31 cellular contexts compared by ENCODE assay signal in the genomic region with DNA sequence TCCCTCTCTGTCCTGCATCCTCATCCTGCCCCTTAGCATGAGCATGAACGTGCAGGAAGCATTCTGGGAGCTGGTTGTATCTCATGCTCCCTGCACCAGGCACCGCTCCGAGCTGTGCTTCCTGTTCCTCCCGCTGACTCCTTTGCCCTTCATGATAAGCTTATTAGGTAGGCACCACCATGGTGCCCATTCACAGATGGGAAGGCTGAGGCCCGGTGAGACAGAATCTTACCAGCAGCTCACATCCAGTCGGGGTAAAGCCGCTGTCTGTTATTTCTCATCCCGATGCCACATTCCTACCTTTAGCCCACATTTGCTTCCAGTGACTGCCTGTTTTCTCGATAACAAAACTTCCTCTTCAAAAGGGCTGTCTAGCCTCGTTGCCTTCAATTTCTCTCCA. TPM values are rescaled to one million over a fixed set of nuclear protein-coding genes. Genes with fewer than 3 reads are reported as not detected.
"Had no signal": no experiment of that assay in that cellular context is flagged by ENCODE, and none has a peak within 500 bp of the region (broad histone marks: within the 10 kb centered on the region; RNA-seq: fewer than 3 reads in every experiment).

No MANE protein-coding gene starts in this region.

- ATAC-seq: activated CD4-positive, CD25-positive, alpha-beta regulatory T cell treated with anti-CD3 and anti-CD28 coated beads, Interleukin-2, amount 50 U/mL, for 24 hours; activated CD8-positive, alpha-beta memory T cell treated with anti-CD3 and anti-CD28 coated beads, Interleukin-2, amount 10 ng/mL, durations not matched to agents 7 days and 5 days; activated CD8-positive, alpha-beta T cell treated with anti-CD3 and anti-CD28 coated beads, Interleukin-2, amount 10 ng/mL, durations not matched to agents 7 days and 5 days; body of pancreas; gastrocnemius medialis; left ventricle myocardium superior; mucosa of descending colon; right cardiac atrium had no signal

- H3K4me1 Mint-ChIP-seq: activated naive CD8-positive, alpha-beta T cell treated with anti-CD3 and anti-CD28 coated beads for 36 hours; nephron had no signal

- H3K27ac Mint-ChIP-seq: activated CD4-positive, alpha-beta T cell treated with anti-CD3 and anti-CD28 coated beads, Interleukin-2, amount 10 ng/mL, durations not matched to agents 7 days and 5 days; activated CD8-positive, alpha-beta memory T cell treated with anti-CD3 and anti-CD28 coated beads, Interleukin-2, amount 10 ng/mL, durations not matched to agents 7 days and 5 days; activated CD8-positive, alpha-beta T cell treated with anti-CD3 and anti-CD28 coated beads, Interleukin-2, amount 10 ng/mL, durations not matched to agents 7 days and 5 days; activated naive CD8-positive, alpha-beta T cell treated with anti-CD3 and anti-CD28 coated beads for 36 hours; nephron; stimulated activated naive CD8-positive, alpha-beta T cell treated with anti-CD3 and anti-CD28 coated beads, Interleukin-15, Interleukin-2, amounts not matched to agents 100 ng/mL and 50 ng/mL, for 24 hours; type B pancreatic cell had no signal

- H3K27me3 Mint-ChIP-seq: activated CD4-positive, alpha-beta T cell treated with anti-CD3 and anti-CD28 coated beads, Interleukin-2, amount 10 ng/mL, durations not matched to agents 7 days and 5 days; activated CD8-positive, alpha-beta memory T cell treated with anti-CD3 and anti-CD28 coated beads, Interleukin-2, amount 10 ng/mL, durations not matched to agents 7 days and 5 days; activated naive CD8-positive, alpha-beta T cell treated with anti-CD3 and anti-CD28 coated beads for 36 hours; stimulated activated naive CD8-positive, alpha-beta T cell treated with anti-CD3 and anti-CD28 coated beads, Interleukin-15, Interleukin-2, amounts not matched to agents 100 ng/mL and 50 ng/mL, for 24 hours; type B pancreatic cell had no signal

- H3K4me3 Mint-ChIP-seq: activated CD4-positive, alpha-beta T cell treated with anti-CD3 and anti-CD28 coated beads, Interleukin-2, amount 10 ng/mL, durations not matched to agents 7 days and 5 days; activated CD8-positive, alpha-beta memory T cell treated with anti-CD3 and anti-CD28 coated beads, Interleukin-2, amount 10 ng/mL, durations not matched to agents 7 days and 5 days; activated CD8-positive, alpha-beta T cell treated with anti-CD3 and anti-CD28 coated beads, Interleukin-2, amount 10 ng/mL, durations not matched to agents 7 days and 5 days; activated naive CD8-positive, alpha-beta T cell treated with anti-CD3 and anti-CD28 coated beads for 36 hours; nephron; stimulated activated naive CD8-positive, alpha-beta T cell treated with anti-CD3 and anti-CD28 coated beads, Interleukin-15, Interleukin-2, amounts not matched to agents 100 ng/mL and 50 ng/mL, for 24 hours; type B pancreatic cell had no signal

- H3K9me3 Mint-ChIP-seq: activated CD4-positive, alpha-beta T cell treated with anti-CD3 and anti-CD28 coated beads, Interleukin-2, amount 10 ng/mL, durations not matched to agents 7 days and 5 days; activated naive CD8-positive, alpha-beta T cell treated with anti-CD3 and anti-CD28 coated beads for 36 hours; nephron; stimulated activated naive CD8-positive, alpha-beta T cell treated with anti-CD3 and anti-CD28 coated beads, Interleukin-15, Interleukin-2, amounts not matched to agents 100 ng/mL and 50 ng/mL, for 24 hours; type B pancreatic cell had no signal

- DNase-seq: activated CD4-positive, alpha-beta T cell treated with anti-CD3 and anti-CD28 coated beads, Interleukin-2, amount 10 ng/mL, durations not matched to agents 7 days and 5 days; activated CD8-positive, alpha-beta memory T cell treated with anti-CD3 and anti-CD28 coated beads, Interleukin-2, amount 10 ng/mL, durations not matched to agents 7 days and 5 days; activated CD8-positive, alpha-beta T cell treated with anti-CD3 and anti-CD28 coated beads, Interleukin-2, amount 10 ng/mL, durations not matched to agents 7 days and 5 days; activated naive CD4-positive, alpha-beta T cell; activated naive CD8-positive, alpha-beta T cell treated with anti-CD3 and anti-CD28 coated beads for 36 hours; activated T-cell treated with anti-CD3 and anti-CD28 coated beads, Interleukin-2, amount 50 U/mL, for 48 hours; adrenal gland; aorta; body of pancreas; cerebellar nuclear complex; colonic mucosa; effector CD8-positive, alpha-beta T cell; erythroblast; gastrocnemius medialis; islet precursor cell; left ventricle myocardium superior; mucosa of descending colon; occipital lobe; spleen; T-helper 1 cell; T-helper 9 cell; uterus; WERI-Rb-1 had no signal

RNA-seq across cellular contexts. Expression of a gene that starts 36.5 kb away (rescaled TPM):
- total RNA-seq: body of pancreas, dermis microvascular lymphatic vessel endothelial cell, hepatocyte, lung microvascular endothelial cell, occipital lobe had no signal
